Comparison of ENCODE assay signal across 26 cellular contexts in the genomic region with DNA sequence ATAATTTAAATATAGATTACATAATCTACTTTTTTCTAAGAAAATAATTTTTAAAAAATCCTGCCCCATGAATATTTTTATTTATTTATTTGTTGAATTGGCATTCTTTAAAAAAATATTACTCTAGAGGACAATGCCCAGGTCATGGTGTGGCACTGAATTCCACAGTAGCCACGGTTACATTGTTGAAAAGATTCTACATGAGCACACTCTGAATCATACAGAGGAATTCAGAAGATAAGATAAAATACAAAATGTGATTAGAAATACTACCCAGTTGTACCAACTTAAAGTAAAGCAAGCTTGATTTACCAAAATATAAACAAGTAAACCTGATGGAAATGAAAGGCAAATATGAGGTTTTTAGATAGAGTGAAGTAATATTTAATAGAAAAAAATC.
"Had no signal": no experiment of that assay in that cellular context is flagged by ENCODE, and none has a peak within 500 bp of the region (broad histone marks: within the 10 kb centered on the region; RNA-seq: fewer than 3 reads in every experiment).

No MANE protein-coding gene starts in this region.

- H3K36me3 ChIP-seq: adrenal gland, cardiac muscle cell, heart right ventricle, left ventricle myocardium inferior, spleen, suprapubic skin, tibial artery, upper lobe of right lung had no signal

- H3K27me3 ChIP-seq: adrenal gland, cardiac muscle cell, heart right ventricle, spleen, suprapubic skin, tibial artery, upper lobe of right lung had no signal

- DNase-seq: activated CD4-positive, alpha-beta memory T cell treated with anti-CD3 and anti-CD28 coated beads for 36 hours; activated CD4-positive, alpha-beta T cell treated with anti-CD3 and anti-CD28 coated beads, Interleukin-2, amount 10 ng/mL, durations not matched to agents 24 days and 14 days; activated CD4-positive, CD25-positive, alpha-beta regulatory T cell treated with anti-CD3 and anti-CD28 coated beads, Interleukin-2, amount 50 U/mL, for 72 hours; activated CD8-positive, alpha-beta memory T cell treated with anti-CD3 and anti-CD28 coated beads, Interleukin-2, amount 50 U/mL, for 4 hours; activated effector memory CD4-positive, alpha-beta T cell treated with anti-CD3 and anti-CD28 coated beads, Interleukin-2, amount 50 U/mL, for 16 hours; activated naive CD4-positive, alpha-beta T cell treated with anti-CD3 and anti-CD28 coated beads for 36 hours; activated naive CD8-positive, alpha-beta T cell treated with anti-CD3 and anti-CD28 coated beads for 36 hours; activated T-cell treated with anti-CD3 and anti-CD28 coated beads, Interleukin-2, amount 50 U/mL, for 1 hour; aorta; foreskin melanocyte; heart right ventricle; left ventricle myocardium inferior; mucosa of descending colon; posterior cingulate gyrus; right cardiac atrium; spleen; stimulated activated naive CD4-positive, alpha-beta T cell; tibial artery; upper lobe of right lung had no signal

- FAIRE-seq: endothelial cell of umbilical vein had no signal

- H3K4me1 ChIP-seq: adrenal gland, heart right ventricle, left ventricle myocardium inferior, spleen, suprapubic skin, tibial artery, upper lobe of right lung had no signal

- H3K4me3 ChIP-seq: adrenal gland, cardiac muscle cell, heart right ventricle, left ventricle myocardium inferior, lung, mucosa of descending colon, spleen, suprapubic skin, tibial artery, upper lobe of right lung had no signal

- ATAC-seq: esophagus mucosa; heart right ventricle; mucosa of descending colon; natural killer cell treated with Interleukin-12 subunit alpha and Interleukin-12 subunit beta and Interleukin-15 and Interleukin-18, amount 100 ng/mL, for 72 hours; right cardiac atrium; upper lobe of right lung had no signal

- H3K9me3 ChIP-seq: heart right ventricle, left ventricle myocardium inferior, mucosa of descending colon, suprapubic skin, tibial artery, upper lobe of right lung had no signal

- H3K27ac ChIP-seq: adrenal gland, cardiac muscle cell, heart right ventricle, left ventricle myocardium inferior, spleen, suprapubic skin, tibial artery, upper lobe of right lung had no signal
